In genomic region chr6:5082487-5083306, GRCh38 we compare ENCODE assay signal across 11 cellular contexts. TPM values are rescaled to one million over a fixed set of nuclear protein-coding genes. Genes with fewer than 3 reads are reported as not detected.
DNase-seq lines count a peak whose midpoint lies in the region; ATAC-seq and TF ChIP-seq lines count a peak whose summit lies in the region.
"Had no signal": no experiment of that assay in that cellular context is flagged by ENCODE, and none has a peak within 500 bp of the region (broad histone marks: within the 10 kb centered on the region; RNA-seq: fewer than 3 reads in every experiment).

No MANE protein-coding gene starts in this region.

- H3K79me2 ChIP-seq in GM23248 (ENCODE audit: insufficient read depth) (no peaks in the 10 kb centered on the region), PC-9 (ENCODE audit: low read depth) (no peaks in the 10 kb centered on the region)

- H3K4me1 ChIP-seq in GM23248 (ENCODE audit: insufficient read depth) = peaks cover 20% of the 10 kb centered on the region
- peaks cover 16% of the 10 kb centered on the region for H3K4me1 ChIP-seq in PC-9 (replicated peaks; ENCODE audit: insufficient read depth)
- peaks cover 34% of the 10 kb centered on the region for H3K4me1 ChIP-seq in skeletal muscle satellite cell (ENCODE audit: control insufficient read depth, insufficient read depth, low read length)

- H3K27me3 ChIP-seq in GM23248 (replicated peaks; ENCODE audit: insufficient read depth) (no peaks in the 10 kb centered on the region), PC-9 (ENCODE audit: insufficient read depth, low read depth) (no peaks in the 10 kb centered on the region), skeletal muscle satellite cell (ENCODE audit: control insufficient read depth, insufficient read depth, low read length) (peaks cover 15% of the 10 kb centered on the region)

- peaks cover 16% of the 10 kb centered on the region for H3F3A ChIP-seq in GM23248 (ENCODE audit: insufficient read depth)
- peaks cover 11% of the 10 kb centered on the region for H3F3A ChIP-seq in PC-9 (ENCODE audit: insufficient read depth, low read depth)

- DNase-seq in GM23248 (peak; percentile 94), PC-9 (peak; percentile 94 to 98), fibroblast of peridontal ligament (ENCODE audit: extremely low read depth) (peak; percentile 61), NCI-H82 treated with DMSO at 0.1 percent for 48 hours (lab: John Stamatoyannopoulos, UW; ENCODE audit: unreplicated experiment) (no peak), NCI-H1436 treated with DMSO at 0.1 percent for 48 hours (lab: John Stamatoyannopoulos, UW) (no peak)
- DNase-seq: NCI-H526 treated with DMSO at 0.1 percent for 48 hours had no signal

- H3K9me3 ChIP-seq in GM23248 (ENCODE audit: low read depth) = no peaks in the 10 kb centered on the region
- no peaks in the 10 kb centered on the region for H3K9me3 ChIP-seq in PC-9 (ENCODE audit: insufficient read depth, low read depth)
- H3K9me3 ChIP-seq in skeletal muscle satellite cell (replicated peaks; ENCODE audit: low read length) = no peaks in the 10 kb centered on the region

- H3K36me3 ChIP-seq in GM23248 (ENCODE audit: low read depth) = no peaks in the 10 kb centered on the region
- H3K36me3 ChIP-seq in PC-9 (ENCODE audit: low read depth) = no peaks in the 10 kb centered on the region
- no peaks in the 10 kb centered on the region for H3K36me3 ChIP-seq in skeletal muscle satellite cell (ENCODE audit: insufficient read depth, low read length)

- CTCF ChIA-PET in PC-9 (lab: Charles Lee) = interaction anchor here (0.7 to 0.8 kb wide), 2 partner anchors 53 to 56 kb away, joined by 5 to 10 read pairs; no protein-coding TSS in a partner anchor

- H4K20me1 ChIP-seq in GM23248 (ENCODE audit: insufficient read depth) (no peaks in the 10 kb centered on the region), PC-9 (ENCODE audit: insufficient read depth) (no peaks in the 10 kb centered on the region)

- ATAC-seq in HG03571 (IDR thresholded peaks at IDR 0.05; ENCODE audit: unreplicated experiment) (no peak), HG02885 (IDR thresholded peaks at IDR 0.05; ENCODE audit: poor library complexity, unreplicated experiment) (no peak)

- H3K9ac ChIP-seq in GM23248 (no peak overlapping the region), skeletal muscle satellite cell (ENCODE audit: low read depth, low read length) (no peak overlapping the region)

- in situ Hi-C loops in GM23248 (cut with MboI) = no loop called here

- WGBS in GM23248 (ENCODE audit: low coverage in 1 of 2, low lambda C conversion rate in 2 of 2, missing lambda C conversion rate in 2 of 2), 2 experiments = 31 to 39% methylated on average over 10 to 12 of the region's 12 CpGs

- no TSS peak for BruUV-seq in PC-9 (replicated peaks; lab: Mats Ljungman, UMichigan)

- H3K4me2 ChIP-seq in GM23248 (ENCODE audit: unreplicated experiment) = peak overlapping the region; percentile 53
- peak overlapping the region; percentile 43 for H3K4me2 ChIP-seq in PC-9
- peak overlapping the region; percentile 44 for H3K4me2 ChIP-seq in skeletal muscle satellite cell (ENCODE audit: low read length)

- H3K27ac ChIP-seq in GM23248 (peak overlapping the region; percentile 65), PC-9 (peak overlapping the region; percentile 53)
- H3K27ac ChIP-seq: HL-60 had no signal

- H3K4me3 ChIP-seq in GM23248 (no peak overlapping the region; the same call in 1 of the 2 replicates), PC-9 (no peak overlapping the region), skeletal muscle satellite cell (ENCODE audit: low read length) (peak overlapping the region; percentile 15)

- H3K9me2 ChIP-seq in GM23248 (ENCODE audit: insufficient read depth) (no peaks in the 10 kb centered on the region), PC-9 (ENCODE audit: insufficient read depth) (no peaks in the 10 kb centered on the region)

- intact Hi-C loops in PC-9 (cut with micrococcal nuclease; ENCODE audit: unreplicated experiment) = loop anchor here (1.0 to 5.0 kb wide), 4 partner anchors 43 to 140 kb away; partner anchors contain the start of gene RPP40

- H2AFZ ChIP-seq in GM23248 = no peak overlapping the region
- H2AFZ ChIP-seq in PC-9 = no peak overlapping the region

- POLR2A ChIA-PET in PC-9 (lab: Charles Lee; ENCODE audit: unreplicated experiment) = interaction anchor here (0.6 to 0.7 kb wide), 4 partner anchors 141 to 1415 kb away, joined by 3 to 12 read pairs (median 5); no protein-coding TSS in a partner anchor

- no peak for TF ChIP-seq CTCF in PC-9 (conservative IDR thresholded peaks at IDR 0.05)

RNA-seq across cellular contexts. Expression of gene PPP1R3G, which starts 2.4 kb away (rescaled TPM):
- 1.5 and 2.6 TPM in 2 replicates for total RNA-seq in GM23248 (2014; rRNA removed; shearing (Covaris generic))
- 0.84 and 0.85 TPM in 2 replicates for polyA plus RNA-seq in GM23248 (2016; fragmentation: Nextera tagmentation; extraction: Ambion mirVana)
- 1.1 and 1.4 TPM in 2 replicates for total RNA-seq in PC-9 (2021)
- total RNA-seq in skeletal muscle satellite cell (2012; rRNA removed) = 0.76 and 1.3 TPM in 2 replicates
- polyA plus RNA-seq: neural cell had no signal

Comparison
In these comparisons a context has a peak if more than half of its experiments do, and no peak if none do; other contexts are left out.
1. DNase-seq: peak in GM23248 (single experiment), PC-9 (2 of 2) and fibroblast of peridontal ligament (single experiment); none in NCI-H82 treated with DMSO at 0.1 percent for 48 hours (single experiment) and NCI-H1436 treated with DMSO at 0.1 percent for 48 hours (single experiment).
2. Peak in every context shown above with its lines, with median percentiles within 50 percentile points of each other: H3K4me2 ChIP-seq.